20 cellular contexts compared by ENCODE assay signal in the genomic region with DNA sequence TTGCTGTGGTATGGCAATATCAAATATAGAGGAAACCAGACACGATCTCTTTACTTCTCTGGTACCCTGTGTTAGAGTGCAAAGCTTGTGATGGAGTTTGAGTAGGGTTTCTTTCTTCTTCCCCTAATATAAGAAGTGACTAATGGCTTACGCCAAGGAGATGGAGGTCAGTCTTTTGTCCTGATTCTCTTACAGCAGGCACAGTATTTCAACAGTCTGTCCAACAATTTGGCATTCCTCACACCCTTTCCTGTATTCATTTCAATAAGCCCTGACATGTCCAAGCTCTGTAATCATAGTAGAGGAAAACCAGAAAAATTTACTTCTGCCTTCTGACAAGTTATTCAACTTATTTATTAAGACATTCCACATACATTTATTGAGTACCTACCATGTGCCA.
"Had no signal": no experiment of that assay in that cellular context is flagged by ENCODE, and none has a peak within 500 bp of the region (broad histone marks: within the 10 kb centered on the region; RNA-seq: fewer than 3 reads in every experiment).

No MANE protein-coding gene starts in this region.

- H3K9me3 ChIP-seq: MG63, SJCRH30 had no signal

- H3K4me1 ChIP-seq: SJCRH30 had no signal

- H3K9ac ChIP-seq: KMS-11 had no signal

- H3K4me3 ChIP-seq: K562, MG63, SJCRH30 had no signal

- H3K27me3 ChIP-seq: MG63, SJCRH30 had no signal

- H3K4me2 ChIP-seq: KMS-11 had no signal

- DNase-seq: MG63, NCI-H1092, NCI-H1105 treated with DMSO at 0.1 percent for 48 hours, NCI-H1417 treated with DMSO at 0.1 percent for 48 hours, NCI-H146, NCI-H1694 treated with DMSO at 0.1 percent for 48 hours, NCI-H1930, NCI-H2081, NCI-H2107, NCI-H226, NCI-H446, NCI-H510A, NCI-H524 treated with DMSO at 0.1 percent for 48 hours, NCI-H69, NCI-H774, RPMI8226, SHP77 treated with DMSO at 0.1 percent for 48 hours, SJCRH30 had no signal

- H3K27ac ChIP-seq: KMS-11, SJCRH30 had no signal

- H3K36me3 ChIP-seq: MG63, SJCRH30 had no signal
